Comparison of ENCODE assay signal across 1 cellular context in genomic region chr1:13762642-13763041, GRCh38.
TF ChIP-seq lines count a peak whose summit lies in the region.

No MANE protein-coding gene starts in this region.

TF ChIP-seq in WTC11, 78 proteins besides CTCF, POLR2A, EP300 and RAD21 (continued from another document):
- no peak for TF ChIP-seq MYBL2 (CRISPR knock-in tag; IDR thresholded peaks at IDR 0.05)
- TF ChIP-seq MLX (CRISPR knock-in tag; IDR thresholded peaks at IDR 0.05), result no peak
- no peak for TF ChIP-seq IRF2 (CRISPR knock-in tag; IDR thresholded peaks at IDR 0.05; ENCODE audit: borderline replicate concordance, low read depth)
- no peak for TF ChIP-seq NR2C2 (CRISPR knock-in tag; IDR thresholded peaks at IDR 0.05)
- TF ChIP-seq ZNF138 (CRISPR knock-in tag; conservative IDR thresholded peaks at IDR 0.05), result no peak
- TF ChIP-seq ATF1 (CRISPR knock-in tag; IDR thresholded peaks at IDR 0.05), result no peak
- no peak for TF ChIP-seq NFATC4 (CRISPR knock-in tag; IDR thresholded peaks at IDR 0.05)
